ENCODE assay signal across 27 cellular contexts in the genomic region with DNA sequence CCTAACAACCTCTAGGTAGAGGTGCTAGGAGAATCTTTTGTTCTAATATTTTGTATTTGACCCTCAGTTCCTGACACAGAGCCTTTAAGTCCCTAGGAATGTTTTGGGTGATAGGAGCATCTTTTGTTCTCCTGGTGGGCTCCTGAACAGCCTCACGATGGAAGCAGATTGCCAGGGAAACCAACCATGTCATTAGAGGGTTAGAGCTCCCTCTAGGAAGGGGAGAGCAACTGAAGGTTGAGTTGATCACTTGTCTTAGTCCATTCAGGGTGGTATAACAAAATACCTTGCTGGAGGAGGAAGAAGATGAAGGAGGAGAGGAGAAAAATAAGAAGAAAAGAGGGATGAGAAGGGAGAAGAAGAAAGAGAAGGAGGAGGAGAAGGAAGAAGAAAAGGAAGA. TPM values are rescaled to one million over a fixed set of nuclear protein-coding genes. Genes with fewer than 3 reads are reported as not detected.
"Had no signal": no experiment of that assay in that cellular context is flagged by ENCODE, and none has a peak within 500 bp of the region (broad histone marks: within the 10 kb centered on the region; RNA-seq: fewer than 3 reads in every experiment).

No MANE protein-coding gene starts in this region.

- H3K27me3 ChIP-seq: suprapubic skin, transverse colon, vagina had no signal

- H3K36me3 ChIP-seq: suprapubic skin, transverse colon, vagina had no signal

- H3K9me3 ChIP-seq: suprapubic skin, transverse colon, vagina had no signal

- H3K27ac ChIP-seq: skin epidermis, suprapubic skin, transverse colon, vagina had no signal

- DNase-seq: activated CD4-positive, alpha-beta T cell treated with anti-CD3 and anti-CD28 coated beads, Interleukin-2, amount 10 ng/mL, durations not matched to agents 7 days and 5 days; activated CD4-positive, CD25-positive, alpha-beta regulatory T cell; activated CD8-positive, alpha-beta T cell treated with anti-CD3 and anti-CD28 coated beads, Interleukin-2, amount 10 ng/mL, durations not matched to agents 7 days and 5 days; activated naive CD4-positive, alpha-beta T cell treated with anti-CD3 and anti-CD28 coated beads for 36 hours; activated T-cell treated with anti-CD3 and anti-CD28 coated beads, Interleukin-2, amount 50 U/mL, for 24 hours; anterior cingulate cortex; caudate nucleus; effector memory CD8-positive, alpha-beta T cell; foreskin fibroblast; hypothalamus; immature natural killer cell; kidney glomerular epithelial cell; left ventricle myocardium superior; right cardiac atrium; stimulated activated CD4-positive, alpha-beta T cell treated with anti-CD3 and anti-CD28 coated beads, Interleukin-2, amount 100 ng/mL, for 48 hours; stimulated activated naive CD8-positive, alpha-beta T cell treated with anti-CD3 and anti-CD28 coated beads, Interleukin-15, amount 100 ng/mL, for 72 hours; transverse colon had no signal

- H3K4me3 ChIP-seq: skin epidermis, suprapubic skin, transverse colon, vagina had no signal

- H3K4me1 ChIP-seq: suprapubic skin, transverse colon, vagina had no signal

- ATAC-seq: activated CD8-positive, alpha-beta T cell treated with anti-CD3 and anti-CD28 coated beads, Interleukin-2, amount 10 ng/mL, durations not matched to agents 7 days and 5 days; effector memory CD8-positive, alpha-beta T cell; left ventricle myocardium superior; right cardiac atrium; stimulated activated naive CD8-positive, alpha-beta T cell treated with anti-CD3 and anti-CD28 coated beads, Interleukin-15, amount 100 ng/mL, for 72 hours had no signal

RNA-seq across cellular contexts. Expression of gene VCX, which starts 9.2 kb away (rescaled TPM):
- total RNA-seq: activated CD4-positive, alpha-beta T cell treated with anti-CD3 and anti-CD28 coated beads, Interleukin-2, amount 10 ng/mL, durations not matched to agents 7 days and 5 days; activated CD8-positive, alpha-beta T cell treated with anti-CD3 and anti-CD28 coated beads, Interleukin-2, amount 10 ng/mL, durations not matched to agents 7 days and 5 days; activated naive CD4-positive, alpha-beta T cell treated with anti-CD3 and anti-CD28 coated beads for 36 hours; activated T-helper 2 cell treated with anti-CD3 and anti-CD28 coated beads, Interferon-gamma antibody, Interleukin-2, Interleukin-4, amounts not matched to agents 10 μg/mL and 5 μg/mL and 100 μg/mL, durations not matched to agents 14 hours and 24 hours and 36 hours; dermis microvascular lymphatic vessel endothelial cell; left ventricle myocardium superior; mononuclear cell; omental fat pad; posterior vena cava; right cardiac atrium; suprapubic skin; T-helper 2 cell treated with Interferon-gamma antibody and Interleukin-4, amounts not matched to agents 100 ng/mL and 5 ng/mL, for 36 hours; transverse colon; vagina had no signal
- polyA plus RNA-seq: immature natural killer cell, neural cell, right cardiac atrium had no signal
